ENCODE assay signal across 10 cellular contexts in the genomic region with DNA sequence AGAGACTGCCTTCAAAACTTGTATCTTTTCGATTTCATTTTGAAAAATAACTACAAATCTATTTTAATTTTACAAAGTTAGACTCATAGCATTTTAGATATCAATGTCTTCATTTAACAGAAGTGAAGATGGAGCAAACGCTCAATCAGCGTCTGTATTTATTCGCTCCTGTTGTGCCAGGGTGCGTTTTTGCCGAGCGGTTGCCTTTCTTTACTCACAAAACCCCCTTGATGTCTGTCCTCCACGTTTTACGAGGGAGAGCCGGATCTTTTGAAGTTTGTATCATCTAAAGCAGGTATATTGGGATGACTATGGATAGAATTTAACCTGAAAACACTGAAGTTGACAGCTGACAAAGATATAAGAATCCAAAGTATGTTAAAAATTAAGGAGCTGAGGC. TPM values are rescaled to one million over a fixed set of nuclear protein-coding genes. Genes with fewer than 3 reads are reported as not detected.
A peak's percentile ranks its signal among the peaks of the same experiment; 100 is the strongest.
DNase-seq lines count a peak whose midpoint lies in the region; ATAC-seq, FAIRE-seq and TF ChIP-seq lines count a peak whose summit lies in the region.
"Had no signal": no experiment of that assay in that cellular context is flagged by ENCODE, and none has a peak within 500 bp of the region (broad histone marks: within the 10 kb centered on the region; RNA-seq: fewer than 3 reads in every experiment).

No MANE protein-coding gene starts in this region.

- no peak overlapping the region for H2AFZ ChIP-seq in GM12878 (ENCODE audit: control insufficient read depth, low read depth, low read length)

- POLR2A ChIA-PET in AG04449 (lab: Yijun Ruan, JAX): no interaction called here
- POLR2A ChIA-PET in GM12878 (lab: Charles Lee): interaction anchor here (0.9 to 6.0 kb wide), 6 partner anchors 51 to 141 kb away, joined by 3 to 55 read pairs (median 3); no protein-coding TSS in a partner anchor

- H3K9me3 ChIP-seq in HUES64 (ENCODE audit: insufficient read depth, low read depth, low read length): no peaks in the 10 kb centered on the region
- no peaks in the 10 kb centered on the region; the same call in 1 of the 3 replicates for H3K9me3 ChIP-seq in GM12878 (replicated peaks; ENCODE audit: control insufficient read depth, insufficient read depth, low read length)
- H3K9me3 ChIP-seq in mucosa of stomach (ENCODE audit: control insufficient read depth, low read length): no peaks in the 10 kb centered on the region
- H3K9me3 ChIP-seq: thyroid gland had no signal

- H3K4me2 ChIP-seq in GM12878 (ENCODE audit: control insufficient read depth, insufficient read depth): peak overlapping the region; percentile 34

- no peak for ATAC-seq in GM12878
- ATAC-seq in HG02610 (IDR thresholded peaks at IDR 0.05; ENCODE audit: unreplicated experiment): no peak
- no peak for ATAC-seq in HG03196 (IDR thresholded peaks at IDR 0.05; ENCODE audit: unreplicated experiment)
- no peak for ATAC-seq in GM18873 (IDR thresholded peaks at IDR 0.05; ENCODE audit: low FRiP score, unreplicated experiment)

- TF ChIP-seq CTCF in AG04449 (IDR thresholded peaks at IDR 0.05; ENCODE audit: insufficient read depth, low read length, missing control alignments) (no peak), GM12878 (IDR thresholded peaks at IDR 0.05 in 2 of 3, conservative IDR thresholded peaks at IDR 0.05 in 1 of 3; ENCODE audit: control insufficient read depth in 2 of 3, extremely low read depth in 1 of 3, insufficient read depth in 1 of 3, low read depth in 3 of 3, low read length in 3 of 3) (no peak), GM10266 (IDR thresholded peaks at IDR 0.05; ENCODE audit: control insufficient read depth, insufficient read depth, low read depth, missing control alignments) (no peak)

- CTCF ChIA-PET in AG04449 (lab: Yijun Ruan, JAX) (interaction anchor here (1.5 kb wide), 2 partner anchors 10 to 107 kb away, joined by 3 to 7 read pairs; no protein-coding TSS in a partner anchor), GM12878 (lab: Yijun Ruan, JAX) (interaction anchor here (1.1 to 4.4 kb wide), 4 partner anchors 49 to 140 kb away, joined by 3 to 57 read pairs (median 3); no protein-coding TSS in a partner anchor)

- TF ChIP-seq RAD21 in GM12878 (IDR thresholded peaks at IDR 0.05; ENCODE audit: insufficient read depth, low read depth, low read length): no peak

- SMC1A ChIA-PET in GM12878 (lab: Charles Lee; ENCODE audit: uncharacterized antibody, unreplicated experiment): interaction anchor here (1.0 to 19.6 kb wide), 5 partner anchors 10 to 140 kb away, joined by 3 to 426 read pairs (median 4); no protein-coding TSS in a partner anchor

- RAD21 ChIA-PET in GM12878 (lab: Charles Lee; ENCODE audit: unreplicated experiment): interaction anchor here (0.9 to 8.2 kb wide), 6 partner anchors 51 to 171 kb away, joined by 3 to 108 read pairs (median 8); no protein-coding TSS in a partner anchor

- H3K4me1 ChIP-seq in HUES64 (ENCODE audit: insufficient read depth, low read length) (no peaks in the 10 kb centered on the region), GM12878 (ENCODE audit: control insufficient read depth, insufficient read depth, low read length) (peaks cover 10% of the 10 kb centered on the region), mucosa of stomach (ENCODE audit: control insufficient read depth, insufficient read depth, low read length) (peaks cover 11% of the 10 kb centered on the region)

- DNase-seq in AG04449 (ENCODE audit: low read depth, low spot score) (no peak), GM12878 (ENCODE audit: low read depth, low spot score) (no peak), GM10266 (ENCODE audit: extremely low spot score) (no peak)
- DNase-seq: NCI-H2081 had no signal

- H3K27ac ChIP-seq in HUES64 (ENCODE audit: low read depth, low read length) (no peak overlapping the region), GM12878 (ENCODE audit: control insufficient read depth, insufficient read depth) (peak overlapping the region; percentile 92)

- H3K4me3 ChIP-seq in AG04449 (ENCODE audit: low read depth, low read length): peak overlapping the region; percentile 68
- H3K4me3 ChIP-seq in HUES64 (ENCODE audit: low read length): peak overlapping the region; percentile 64
- H3K4me3 ChIP-seq in GM12878: peak overlapping the region; percentile 87
- no peak overlapping the region for H3K4me3 ChIP-seq in mucosa of stomach (ENCODE audit: low read length)

- intact Hi-C loops in GM12878 (cut with micrococcal nuclease; ENCODE audit: unreplicated experiment): loop anchor here (1.0 to 10.0 kb wide), 6 partner anchors 60 to 665 kb away; no protein-coding TSS in a partner anchor

- no peaks in the 10 kb centered on the region; the same call in 1 of the 2 replicates for H3K36me3 ChIP-seq in HUES64 (ENCODE audit: insufficient read depth, low read length)
- peaks cover 9 to 15% of the 10 kb centered on the region in 2 experiments for H3K36me3 ChIP-seq in GM12878 (ENCODE audit: control insufficient read depth in 2 of 2, insufficient read depth in 2 of 2, low read length in 1 of 2)
- H3K36me3 ChIP-seq in mucosa of stomach (ENCODE audit: control insufficient read depth, insufficient read depth, low read length): no peaks in the 10 kb centered on the region
- H3K36me3 ChIP-seq: thyroid gland had no signal

- no peak for FAIRE-seq in GM12878 (lab: Jason Lieb, UNC)

- no peak for TF ChIP-seq POLR2A in GM12878 (IDR thresholded peaks at IDR 0.05; ENCODE audit: low read depth, low read length)

- H3K27me3 ChIP-seq in HUES64 (ENCODE audit: insufficient read depth, low read length) (peaks cover 33% of the 10 kb centered on the region), GM12878 (replicated peaks in 1 of 2; ENCODE audit: control insufficient read depth in 2 of 2, insufficient read depth in 2 of 2, low read length in 1 of 2) (no peaks in the 10 kb centered on the region), mucosa of stomach (ENCODE audit: control insufficient read depth, insufficient read depth, low read length) (no peaks in the 10 kb centered on the region)
- H3K27me3 ChIP-seq: thyroid gland had no signal

- H3K79me2 ChIP-seq in GM12878 (ENCODE audit: control insufficient read depth, insufficient read depth, low read length): peaks cover 82% of the 10 kb centered on the region

- TF ChIP-seq EP300 in GM12878 (IDR thresholded peaks at IDR 0.05; ENCODE audit: borderline replicate concordance in 1 of 2, control insufficient read depth in 1 of 2, low read depth in 2 of 2, low read length in 2 of 2): no peak

- H3K9ac ChIP-seq in HUES64 (ENCODE audit: low read depth, low read length): peak overlapping the region; percentile 74
- H3K9ac ChIP-seq in GM12878 (ENCODE audit: control insufficient read depth, insufficient read depth, low read length): peak overlapping the region; percentile 91
- H3K9ac ChIP-seq in mucosa of stomach (ENCODE audit: low read length): peak overlapping the region; percentile 49

- 65% methylated on average over 10 of the region's 10 CpGs for WGBS in HUES64
- WGBS in GM12878 (ENCODE audit: insufficient coverage, insufficient replicate concordance, low lambda C conversion rate, missing lambda C conversion rate): 0% methylated on average over 10 of the region's 10 CpGs

- no peaks in the 10 kb centered on the region for H4K20me1 ChIP-seq in GM12878 (ENCODE audit: control insufficient read depth, insufficient read depth)

- in situ Hi-C loops in GM12878 (cut with MboI): loop anchor here (5.0 to 10.0 kb wide), 2 partner anchors 58 to 145 kb away; no protein-coding TSS in a partner anchor

- TSS peak; percentile 60 for BruUV-seq in GM12878 (replicated peaks; lab: Mats Ljungman, UMichigan)

TF ChIP-seq in GM12878, 131 proteins besides CTCF, POLR2A, EP300 and RAD21 (continues in another document):
- TF ChIP-seq TCF7 (IDR thresholded peaks at IDR 0.05; ENCODE audit: borderline replicate concordance) (peak; percentile 46; the same call in 1 of the 2 replicates), BCL11A (IDR thresholded peaks at IDR 0.05; ENCODE audit: low read depth, low read length) (0 out of 2 replicates have a peak, but pooled peaks have one; percentile 3), WRNIP1 (IDR thresholded peaks at IDR 0.05; ENCODE audit: borderline replicate concordance, low read depth, low read length) (0 out of 2 replicates have a peak, but pooled peaks have one; percentile 23), SMAD5 (IDR thresholded peaks at IDR 0.05; ENCODE audit: low read depth) (0 out of 2 replicates have a peak, but pooled peaks have one; percentile 22)
- TF ChIP-seq, protein P1, sequence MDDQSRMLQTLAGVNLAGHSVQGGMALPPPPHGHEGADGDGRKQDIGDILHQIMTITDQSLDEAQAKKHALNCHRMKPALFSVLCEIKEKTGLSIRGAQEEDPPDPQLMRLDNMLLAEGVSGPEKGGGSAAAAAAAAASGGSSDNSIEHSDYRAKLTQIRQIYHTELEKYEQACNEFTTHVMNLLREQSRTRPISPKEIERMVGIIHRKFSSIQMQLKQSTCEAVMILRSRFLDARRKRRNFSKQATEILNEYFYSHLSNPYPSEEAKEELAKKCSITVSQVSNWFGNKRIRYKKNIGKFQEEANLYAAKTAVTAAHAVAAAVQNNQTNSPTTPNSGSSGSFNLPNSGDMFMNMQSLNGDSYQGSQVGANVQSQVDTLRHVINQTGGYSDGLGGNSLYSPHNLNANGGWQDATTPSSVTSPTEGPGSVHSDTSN (IDR thresholded peaks at IDR 0.05; ENCODE audit: insufficient replicate concordance, low read depth, low read length): no peak

RNA-seq across cellular contexts. Expression of a gene that starts 44.6 kb away (rescaled TPM):
- polyA plus RNA-seq in HUES64 (2013, experiment 1 of 2): 45.0 TPM
- 52.1 TPM for polyA plus RNA-seq in HUES64 (2013, experiment 2 of 2)
- total RNA-seq in GM12878 (2013; cell fraction: nucleolus; rRNA removed): 26.3 and 28.9 TPM in 2 replicates
- total RNA-seq in GM12878 (2014; rRNA removed) (80.5 and 100 TPM in 2 replicates), GM12878 (2014; rRNA removed; fragmentation: Illumina TruSeq; extraction: Trizol) (109 and 118 TPM in 2 replicates), GM12878 (2021) (68.8 and 71.4 TPM in 2 replicates)
- polyA plus RNA-seq in GM12878 (2011; ENCODE audit: low read depth): 44.2 TPM
- polyA plus RNA-seq in GM12878 (2011; rRNA removed) (111 and 168 TPM in 2 replicates), GM12878 (2014; fragmentation: Illumina TruSeq; extraction: Trizol) (109 and 120 TPM in 2 replicates), GM12878 (2014; fragmentation: Nextera tagmentation; extraction: Ambion mirVana) (100 to 1,000 TPM; 220 to 292 TPM), GM12878 (2014; rRNA removed) (95.4 and 122 TPM in 2 replicates), GM12878 (2016; fragmentation: Nextera tagmentation; extraction: Ambion mirVana) (100 to 1,000 TPM; 221 to 230 TPM)
- 37.9 and 47.8 TPM in 2 replicates for polyA plus RNA-seq in GM12878 (2011; cell fraction: cytosol; rRNA removed)
- polyA plus RNA-seq in GM12878 (2011; cell fraction: nucleus; rRNA removed): 35.7 and 43.6 TPM in 2 replicates
- 60.8 and 75.2 TPM in 2 replicates for polyA plus RNA-seq in GM12878 (2012)
- polyA minus RNA-seq in GM12878 (2011; rRNA and poly(A)+ RNA removed): 33.3 and 48.9 TPM in 2 replicates
- 16.8 and 20.9 TPM in 2 replicates for polyA minus RNA-seq in GM12878 (2011; cell fraction: cytosol; rRNA and poly(A)+ RNA removed)
- polyA minus RNA-seq in GM12878 (2011; cell fraction: nucleus; rRNA and poly(A)+ RNA removed): 14.6 and 18.8 TPM in 2 replicates
